In the genomic region with DNA sequence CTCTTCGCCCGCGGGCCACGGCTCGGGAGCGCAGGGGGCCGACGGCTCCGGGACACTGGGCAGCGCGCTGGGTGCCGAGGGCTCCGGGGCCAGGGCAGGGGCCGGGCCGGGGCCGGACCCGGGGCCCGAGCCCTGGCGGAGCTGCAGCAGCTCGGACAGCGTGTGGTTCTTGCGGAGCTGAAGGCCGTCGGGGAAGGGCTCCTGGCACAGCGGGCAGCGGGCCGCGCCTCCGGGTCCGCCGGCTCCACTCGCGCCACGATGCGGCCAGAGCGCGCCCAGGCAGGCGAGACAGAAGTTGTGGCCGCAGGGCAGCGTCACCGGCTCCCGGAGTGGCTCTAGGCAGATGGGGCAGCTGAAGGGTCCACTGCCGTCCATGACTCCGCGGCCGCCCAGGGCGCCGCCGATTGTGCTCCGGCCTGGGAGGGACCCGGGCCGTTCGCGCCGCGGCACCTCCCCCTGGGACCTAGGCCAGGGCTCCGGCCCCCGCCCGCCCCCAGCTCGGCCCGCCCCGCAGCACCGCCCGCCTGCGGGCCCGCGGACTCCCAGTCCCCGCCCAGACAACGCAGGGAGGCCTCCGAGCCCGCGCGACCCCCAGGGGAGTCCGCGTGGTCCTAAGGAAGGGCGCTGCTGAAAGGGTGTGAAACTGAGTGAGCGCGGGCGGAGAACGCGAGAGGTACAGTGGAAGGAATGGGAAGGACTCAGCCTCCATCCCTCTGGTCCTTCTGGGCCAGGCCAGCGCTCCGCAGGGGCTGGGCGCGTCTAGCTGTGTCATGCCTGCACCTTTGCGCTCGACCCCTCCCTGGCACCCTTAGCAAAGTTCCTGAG, we compare ENCODE assay signal across 8 cellular contexts. TPM values are rescaled to one million over a fixed set of nuclear protein-coding genes. Genes with fewer than 3 reads are reported as not detected.
DNase-seq lines count a peak whose midpoint lies in the region; ATAC-seq, FAIRE-seq and TF ChIP-seq lines count a peak whose summit lies in the region.

A gene with protein sequence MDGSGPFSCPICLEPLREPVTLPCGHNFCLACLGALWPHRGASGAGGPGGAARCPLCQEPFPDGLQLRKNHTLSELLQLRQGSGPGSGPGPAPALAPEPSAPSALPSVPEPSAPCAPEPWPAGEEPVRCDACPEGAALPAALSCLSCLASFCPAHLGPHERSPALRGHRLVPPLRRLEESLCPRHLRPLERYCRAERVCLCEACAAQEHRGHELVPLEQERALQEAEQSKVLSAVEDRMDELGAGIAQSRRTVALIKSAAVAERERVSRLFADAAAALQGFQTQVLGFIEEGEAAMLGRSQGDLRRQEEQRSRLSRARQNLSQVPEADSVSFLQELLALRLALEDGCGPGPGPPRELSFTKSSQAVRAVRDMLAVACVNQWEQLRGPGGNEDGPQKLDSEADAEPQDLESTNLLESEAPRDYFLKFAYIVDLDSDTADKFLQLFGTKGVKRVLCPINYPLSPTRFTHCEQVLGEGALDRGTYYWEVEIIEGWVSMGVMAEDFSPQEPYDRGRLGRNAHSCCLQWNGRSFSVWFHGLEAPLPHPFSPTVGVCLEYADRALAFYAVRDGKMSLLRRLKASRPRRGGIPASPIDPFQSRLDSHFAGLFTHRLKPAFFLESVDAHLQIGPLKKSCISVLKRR (minus strand): TSS at position 408 of the 825 bp plus-strand sequence. CDS start 33 bp downstream, at position 375.

- TF ChIP-seq CTCF in HepG2 (CRISPR knock-in tag; IDR thresholded peaks at IDR 0.05), result no peak; the same call in none of the 2 replicates

- peaks cover 80 to 97% (median 89%) of the 10 kb centered on the region in 10 experiments for H3K4me1 ChIP-seq in BLaER1 treated with 17β-estradiol and CSF1 and Interleukin-3, amounts not matched to agents 10 nM and 100 nM
- H3K4me1 ChIP-seq in HepG2 (ENCODE audit: insufficient read depth, low read length), result peaks cover 40% of the 10 kb centered on the region

- in situ Hi-C loops in HepG2 (cut with HindIII; ENCODE audit: extremely low pct_ligation_motif_present, low pct_unique_long_range_greater_than_20kb), result no loop called here

- TF ChIP-seq EP300 in HepG2 (IDR thresholded peaks at IDR 0.05; ENCODE audit: low read depth in 2 of 2, low read length in 2 of 2) (no peak; a peak in 1 of 4 replicates), HepG2 (CRISPR knock-in tag; IDR thresholded peaks at IDR 0.05; ENCODE audit: borderline replicate concordance) (no peak)

- CTCF ChIA-PET in HepG2 (lab: Yijun Ruan, JAX; ENCODE audit: low intra/inter-chr PET ratio, low total read pairs), result interaction anchor here (1.1 kb wide), 1 partner anchor 23 kb away, joined by 3 read pairs; no protein-coding TSS in a partner anchor

- peaks cover 21% of the 10 kb centered on the region for H3K79me2 ChIP-seq in HepG2 (ENCODE audit: insufficient read depth, low read length)

- intact Hi-C loops in HepG2 (cut with micrococcal nuclease; ENCODE audit: unreplicated experiment), result no loop called here

- peaks cover 14 to 56% (median 50%) of the 10 kb centered on the region in 11 experiments for H3K27me3 ChIP-seq in BLaER1 treated with 17β-estradiol and CSF1 and Interleukin-3, amounts not matched to agents 10 nM and 100 nM
- H3K27me3 ChIP-seq in HepG2 (ENCODE audit: control insufficient read depth in 1 of 2, insufficient read depth in 2 of 2, low read length in 2 of 2), result no peaks in the 10 kb centered on the region

- H2AFZ ChIP-seq in HepG2 (ENCODE audit: low read length), result no peak within 1 kb of the TSS

- POLR2A ChIA-PET in HepG2 (lab: Yijun Ruan, JAX), result interaction anchor here (0.5 to 13.8 kb wide), 15 partner anchors 11 to 134 kb away, joined by 4 to 454 read pairs (median 28); partner anchors contain the start of genes ACOX1, CDK3, GALK1 and MRPL38

- no TSS peak for BruUV-seq in HepG2 (replicated peaks; lab: Mats Ljungman, UMichigan)

- DNase-seq in H4 (ENCODE audit: low spot score), result no peak
- DNase-seq in RPMI7951 (ENCODE audit: low read depth), result peak; percentile 66
- peak; percentile 72 for DNase-seq in dermis blood vessel endothelial cell
- peak; percentile 83 for DNase-seq in HepG2 (ENCODE audit: low spot score)
- peak; percentile 31 for DNase-seq in stimulated activated naive CD8-positive, alpha-beta T cell treated with anti-CD3 and anti-CD28 coated beads, Interleukin-15, Interleukin-2, amounts not matched to agents 100 U/mL and 50 U/mL, for 24 hours

- WGBS in HepG2 (ENCODE audit: low lambda C conversion rate), result 1% methylated on average over 43 of the region's 87 CpGs

- FAIRE-seq in HepG2 (lab: Jason Lieb, UNC), result peak; percentile 40

- H3K36me3 ChIP-seq in BLaER1 treated with 17β-estradiol and CSF1 and Interleukin-3, amounts not matched to agents 10 nM and 100 nM, result peaks cover 0 to 12% (median 0%) of the 10 kb centered on the region in 11 experiments; a peak in 3 of 22 replicates
- peaks cover 3 to 18% of the 10 kb centered on the region in 2 experiments; a peak in 4 of 5 replicates for H3K36me3 ChIP-seq in HepG2 (replicated peaks in 1 of 2; ENCODE audit: control insufficient read depth in 1 of 2, insufficient read depth in 2 of 2, low read length in 2 of 2)

- peak in 1 of 2 experiments; percentile 86; a peak in 2 of 4 replicates for TF ChIP-seq POLR2A in HepG2 (IDR thresholded peaks at IDR 0.05; ENCODE audit: insufficient read depth in 1 of 2, low read depth in 2 of 2, low read length in 2 of 2)

- TF ChIP-seq RAD21 in HepG2 (CRISPR knock-in tag; IDR thresholded peaks at IDR 0.05), result no peak; the same call in 1 of the 2 replicates

- peak within 1 kb of the TSS; percentile 49 to 69 (median 58) for H3K4me3 ChIP-seq in BLaER1 treated with 17β-estradiol and CSF1 and Interleukin-3, amounts not matched to agents 10 nM and 100 nM
- peak within 1 kb of the TSS; percentile 71 to 84 (median 84) for H3K4me3 ChIP-seq in HepG2 (replicated peaks in 1 of 3; ENCODE audit: insufficient read depth in 1 of 3, low read depth in 2 of 3, low read length in 3 of 3)

- peaks cover 0 to 6% (median 0%) of the 10 kb centered on the region in 11 experiments; a peak in 2 of 22 replicates for H4K20me1 ChIP-seq in BLaER1 treated with 17β-estradiol and CSF1 and Interleukin-3, amounts not matched to agents 10 nM and 100 nM
- no peaks in the 10 kb centered on the region for H4K20me1 ChIP-seq in HepG2 (ENCODE audit: insufficient read depth, low read length)

- H3K9me3 ChIP-seq in BLaER1 treated with 17β-estradiol and CSF1 and Interleukin-3, amounts not matched to agents 10 nM and 100 nM (replicated peaks in 1 of 11), result no peaks in the 10 kb centered on the region
- no peaks in the 10 kb centered on the region for H3K9me3 ChIP-seq in HepG2 (ENCODE audit: low read length)

- H3K4me2 ChIP-seq in BLaER1 treated with 17β-estradiol and CSF1 and Interleukin-3, amounts not matched to agents 10 nM and 100 nM, result peak within 1 kb of the TSS; percentile 83 to 97 (median 90)
- peak within 1 kb of the TSS; percentile 98 for H3K4me2 ChIP-seq in HepG2 (ENCODE audit: low read depth, low read length)

- ATAC-seq in HepG2 (peak; percentile 54), GM19351 (IDR thresholded peaks at IDR 0.05; ENCODE audit: unreplicated experiment) (no peak), GM21619 (IDR thresholded peaks at IDR 0.05; ENCODE audit: unreplicated experiment) (no peak)
- ATAC-seq in stimulated activated naive CD8-positive, alpha-beta T cell treated with anti-CD3 and anti-CD28 coated beads, Interleukin-15, Interleukin-2, amounts not matched to agents 100 U/mL and 50 U/mL, for 24 hours, result peak; percentile 3

- H3K27ac ChIP-seq in BLaER1 treated with 17β-estradiol and CSF1 and Interleukin-3, amounts not matched to agents 10 nM and 100 nM, result peak within 1 kb of the TSS; percentile 34 to 77 (median 60); a peak in 21 of 22 replicates
- H3K27ac ChIP-seq in HepG2 (ENCODE audit: extremely low read length, insufficient read depth, low read length), result peak within 1 kb of the TSS; percentile 99

- peak within 1 kb of the TSS; percentile 39 to 82 (median 70) for H3K9ac ChIP-seq in BLaER1 treated with 17β-estradiol and CSF1 and Interleukin-3, amounts not matched to agents 10 nM and 100 nM
- peak within 1 kb of the TSS; percentile 97 for H3K9ac ChIP-seq in HepG2 (ENCODE audit: insufficient read depth, low read depth, low read length)

TF ChIP-seq in HepG2, 621 proteins besides CTCF, POLR2A, EP300 and RAD21 (continues in another document):
- TF ChIP-seq SAP130 (CRISPR knock-in tag; IDR thresholded peaks at IDR 0.05; ENCODE audit: low read depth) (peak; percentile 74), NRL (CRISPR knock-in tag; IDR thresholded peaks at IDR 0.05; ENCODE audit: borderline replicate concordance) (peak; percentile 40; the same call in 1 of the 2 replicates)

RNA-seq across cellular contexts. Expression of the gene that starts here (rescaled TPM):
- 12.9 and 13.5 TPM in 2 replicates for total RNA-seq in H4 (2014; rRNA removed; shearing (Covaris generic))
- 13.6 and 15.9 TPM in 2 replicates for total RNA-seq in RPMI7951 (2014; rRNA removed; shearing (Covaris generic))
- total RNA-seq in dermis blood vessel endothelial cell, result 89.1 and 109 TPM in 2 replicates
- total RNA-seq in HepG2 (2016; rRNA removed; fragmentation: Illumina TruSeq; extraction: Trizol), result 59.7 and 82.0 TPM in 2 replicates
- 24.8 and 27.6 TPM in 2 replicates for total RNA-seq in HepG2 (2016; cell fraction: cytosol; rRNA removed; fragmentation: Illumina TruSeq; extraction: Trizol; ENCODE audit: low read depth)
- total RNA-seq in HepG2 (2016; cell fraction: insoluble cytoplasmic fraction; rRNA removed; fragmentation: Illumina TruSeq; extraction: Trizol), result 52.0 and 87.1 TPM in 2 replicates
- total RNA-seq in HepG2 (2016; cell fraction: membrane; rRNA removed; fragmentation: Illumina TruSeq; extraction: Trizol), result 34.8 and 37.7 TPM in 2 replicates
- total RNA-seq in HepG2 (2016; cell fraction: nucleus; rRNA removed; fragmentation: Illumina TruSeq; extraction: Trizol), result 65.7 and 73.6 TPM in 2 replicates
- polyA plus RNA-seq in HepG2 (2011; rRNA removed), result 33.5 and 45.8 TPM in 2 replicates
- polyA plus RNA-seq in HepG2 (2011; cell fraction: cytosol; rRNA removed), result 29.2 and 33.8 TPM in 2 replicates
- 126 and 158 TPM in 2 replicates for polyA plus RNA-seq in HepG2 (2011; cell fraction: nucleus; rRNA removed)
- 46.3 and 58.3 TPM in 2 replicates for polyA plus RNA-seq in HepG2 (2012)
- polyA plus RNA-seq in HepG2 (2016; cell fraction: cytosol; fragmentation: Illumina TruSeq; extraction: Trizol; ENCODE audit: low read depth), result 11.8 and 13.6 TPM in 2 replicates
- polyA plus RNA-seq in HepG2 (2016; cell fraction: insoluble cytoplasmic fraction; fragmentation: Illumina TruSeq; extraction: Trizol; ENCODE audit: low read depth), result 67.4 and 93.5 TPM in 2 replicates
- polyA plus RNA-seq in HepG2 (2016; cell fraction: membrane; fragmentation: Illumina TruSeq; extraction: Trizol; ENCODE audit: low read depth), result 24.7 and 30.6 TPM in 2 replicates
- polyA plus RNA-seq in HepG2 (2016; cell fraction: nucleus; fragmentation: Illumina TruSeq; extraction: Trizol; ENCODE audit: insufficient read depth, low read depth), result 129 and 138 TPM in 2 replicates
- polyA minus RNA-seq in HepG2 (2011; rRNA and poly(A)+ RNA removed; ENCODE audit: low replicate concordance), result 24.4 and 64.0 TPM in 2 replicates
- polyA minus RNA-seq in HepG2 (2011; cell fraction: cytosol; rRNA and poly(A)+ RNA removed), result 30.4 and 41.4 TPM in 2 replicates
- polyA minus RNA-seq in HepG2 (2011; cell fraction: nucleus; rRNA and poly(A)+ RNA removed), result 31.9 and 40.8 TPM in 2 replicates

Comparison
In these comparisons a context has a peak if more than half of its experiments do, and no peak if none do; other contexts are left out.
1. ATAC-seq: peak in HepG2 (single experiment) and stimulated activated naive CD8-positive, alpha-beta T cell treated with anti-CD3 and anti-CD28 coated beads, Interleukin-15, Interleukin-2, amounts not matched to agents 100 U/mL and 50 U/mL, for 24 hours (single experiment); none in GM19351 (single experiment) and GM21619 (single experiment).